ENCODE assay signal across 27 cellular contexts in genomic region chr9:82104252-82104651, GRCh38.
"Had no signal": no experiment of that assay in that cellular context is flagged by ENCODE, and none has a peak within 500 bp of the region (broad histone marks: within the 10 kb centered on the region; RNA-seq: fewer than 3 reads in every experiment).

No MANE protein-coding gene starts in this region.

- FAIRE-seq: endometrium, keratinocyte had no signal

- H3K36me3 ChIP-seq: colonic mucosa, esophagus squamous epithelium, gastrocnemius medialis, heart right ventricle, left lung, lower lobe of right lung had no signal

- DNase-seq: colonic mucosa; cortex of kidney; effector CD8-positive, alpha-beta T cell; effector memory CD8-positive, alpha-beta T cell; endodermal cell; erythroblast; esophagus squamous epithelium; foreskin fibroblast; foreskin melanocyte; gastrocnemius medialis; glutamatergic neuron; head of caudate nucleus; heart right ventricle; hippocampal formation; immature natural killer cell; left cardiac atrium; left lung; left ventricle myocardium superior; lower lobe of right lung; mesenchymal stem cell; mucosa of descending colon; naive B cell; naive thymus-derived CD8-positive, alpha-beta T cell had no signal

- H3K4me3 ChIP-seq: colonic mucosa, esophagus squamous epithelium, gastrocnemius medialis, heart right ventricle, left lung, lower lobe of right lung, mucosa of descending colon had no signal

- ATAC-seq: effector memory CD8-positive, alpha-beta T cell; esophagus mucosa; gastrocnemius medialis; heart right ventricle; left cardiac atrium; left lung; left ventricle myocardium superior; lower lobe of right lung; mucosa of descending colon; naive thymus-derived CD8-positive, alpha-beta T cell had no signal

- H3K27ac ChIP-seq: colonic mucosa, epithelial cell of prostate, esophagus squamous epithelium, gastrocnemius medialis, heart right ventricle, left lung, lower lobe of right lung had no signal

- H3K27me3 ChIP-seq: colonic mucosa, esophagus squamous epithelium, gastrocnemius medialis, heart right ventricle, left lung had no signal

- H3K9me3 ChIP-seq: colonic mucosa, gastrocnemius medialis had no signal

- H3K4me1 ChIP-seq: colonic mucosa, esophagus squamous epithelium, gastrocnemius medialis, heart right ventricle, left lung, lower lobe of right lung had no signal
